Comparison of ENCODE assay signal across 17 cellular contexts in the genomic region with DNA sequence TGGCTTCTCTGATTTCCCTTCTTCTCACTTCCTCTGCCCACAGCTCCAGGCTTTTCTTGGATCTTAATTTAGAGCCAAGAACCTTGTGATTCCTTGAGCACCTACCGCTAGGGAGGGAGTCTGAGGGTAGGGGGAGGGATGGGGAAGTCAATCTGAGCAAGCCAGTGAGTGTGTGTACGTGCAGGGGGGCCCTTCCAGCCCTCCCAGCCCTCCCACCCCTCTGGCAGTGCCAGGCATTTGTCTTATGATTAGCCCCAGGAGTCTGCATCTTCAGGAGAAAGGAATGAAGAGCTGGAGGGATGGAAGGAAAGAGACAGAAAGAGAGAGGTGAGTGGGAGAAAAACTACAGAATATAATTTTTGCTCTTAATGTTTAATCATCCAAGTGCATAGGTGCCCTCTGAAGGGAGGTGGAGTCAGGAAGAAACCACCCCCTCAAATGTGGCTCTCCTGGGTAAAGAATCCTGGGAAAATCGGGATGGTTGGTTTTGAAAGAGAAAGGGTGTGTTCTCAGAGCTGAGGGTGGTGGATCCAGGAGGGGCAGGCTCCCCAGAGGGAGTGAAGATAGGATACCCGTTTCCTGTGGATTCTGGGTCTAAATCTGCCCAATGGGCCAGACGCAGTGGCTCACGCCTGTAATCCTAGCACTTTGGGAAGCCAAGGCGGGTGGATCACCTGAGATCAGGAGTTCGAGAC. TPM values are rescaled to one million over a fixed set of nuclear protein-coding genes. Genes with fewer than 3 reads are reported as not detected.
A peak's percentile ranks its signal among the peaks of the same experiment; 100 is the strongest.
DNase-seq lines count a peak whose midpoint lies in the region; ATAC-seq and TF ChIP-seq lines count a peak whose summit lies in the region.
"Had no signal": no experiment of that assay in that cellular context is flagged by ENCODE, and none has a peak within 500 bp of the region (broad histone marks: within the 10 kb centered on the region; RNA-seq: fewer than 3 reads in every experiment).

No MANE protein-coding gene starts in this region.

- peak; percentile 41 for DNase-seq in activated effector memory CD4-positive, alpha-beta T cell treated with anti-CD3 and anti-CD28 coated beads, Interleukin-2, amount 50 U/mL, for 16 hours
- DNase-seq in activated effector memory CD4-positive, alpha-beta T cell treated with Interleukin-2 at 50 U/mL for 16 hours: no peak
- DNase-seq in T-cell: no peak
- no peak for DNase-seq in mesothelial cell of epicardium (ENCODE audit: low spot score in 2 of 2, unreplicated experiment in 2 of 2)
- no peak for DNase-seq in type B pancreatic cell (ENCODE audit: extremely low spot score, unreplicated experiment)
- DNase-seq in T-helper 2 cell: no peak
- DNase-seq in NCI-H774 (lab: John Stamatoyannopoulos, UW): no peak
- DNase-seq in stimulated activated CD4-positive, alpha-beta T cell treated with anti-CD3 and anti-CD28 coated beads, Interleukin-4, amount 100 ng/mL, for 24 hours: no peak
- DNase-seq: NK-92 treated with Interleukin-12 subunit alpha and Interleukin-12 subunit beta, amount 100 ng/mL, for 24 hours; stimulated activated CD4-positive, alpha-beta T cell treated with anti-CD3 and anti-CD28 coated beads, Interleukin-12 subunit alpha, Interleukin-12 subunit beta, amount 100 ng/mL, for 4 hours; upper lobe of left lung had no signal

- H3K4me3 Mint-ChIP-seq in T-cell (peak overlapping the region; percentile 31 to 80 (median 72)), mesothelial cell of epicardium (peak overlapping the region; percentile 67), type B pancreatic cell (peak overlapping the region; percentile 84)

- H3K27me3 Mint-ChIP-seq in T-cell (peaks cover 28 to 40% of the 10 kb centered on the region in 2 donors), mesothelial cell of epicardium (ENCODE audit: low read depth) (peaks cover 85% of the 10 kb centered on the region), type B pancreatic cell (peaks cover 74% of the 10 kb centered on the region)

- CTCF ChIA-PET in T-cell (lab: Charles Lee): interaction anchor here in 1 of 2 donors (0.6 to 1.2 kb wide), 3 partner anchors 9 to 374 kb away, joined by 3 to 6 read pairs (median 3); a partner anchor contains a TSS

- no peak for TF ChIP-seq CTCF in mesothelial cell of epicardium (IDR thresholded peaks at IDR 0.05; ENCODE audit: unreplicated experiment)
- no peak for TF ChIP-seq CTCF in type B pancreatic cell (conservative IDR thresholded peaks at IDR 0.05)

- no peaks in the 10 kb centered on the region for H3K9me3 Mint-ChIP-seq in T-cell
- H3K9me3 Mint-ChIP-seq in mesothelial cell of epicardium: no peaks in the 10 kb centered on the region
- no peaks in the 10 kb centered on the region for H3K9me3 Mint-ChIP-seq in type B pancreatic cell
- H3K9me3 Mint-ChIP-seq: stimulated activated naive CD8-positive, alpha-beta T cell treated with anti-CD3 and anti-CD28 coated beads, Interleukin-15, Interleukin-2, amounts not matched to agents 100 ng/mL and 50 ng/mL, for 24 hours had no signal

- H3K36me3 Mint-ChIP-seq in T-cell: no peaks in the 10 kb centered on the region
- no peaks in the 10 kb centered on the region for H3K36me3 Mint-ChIP-seq in mesothelial cell of epicardium
- peaks cover 14% of the 10 kb centered on the region for H3K36me3 Mint-ChIP-seq in type B pancreatic cell

- no peak for ATAC-seq in T-cell (replicated peaks in 1 of 4)
- ATAC-seq: gastroesophageal sphincter had no signal

- H3K4me1 Mint-ChIP-seq in T-cell (peaks cover 18 to 42% (median 20%) of the 10 kb centered on the region in 3 donors), mesothelial cell of epicardium (peaks cover 17% of the 10 kb centered on the region), type B pancreatic cell (ENCODE audit: unreplicated experiment) (peaks cover 6% of the 10 kb centered on the region)

- POLR2A ChIA-PET in T-cell (lab: Charles Lee): no interaction called here

- H3K27ac Mint-ChIP-seq in T-cell (no peak overlapping the region), mesothelial cell of epicardium (no peak overlapping the region), type B pancreatic cell (no peak overlapping the region)

RNA-seq across cellular contexts. Expression of a gene that starts 2.1 kb away (rescaled TPM):
- total RNA-seq in T-cell (1 to 10 TPM in 3 of 5 donors, under 1 TPM in 1, not detected in 1; 0.88 to 2.5 (median 2.4) TPM), mesothelial cell of epicardium (3.7 to 6.0 TPM (median 3.9 TPM) in 3 replicates), type B pancreatic cell (ENCODE audit: low replicate concordance) (0.95 and 3.9 TPM in 2 replicates)
- total RNA-seq: liver, myocyte, pulmonary artery endothelial cell had no signal

RNA-seq across cellular contexts. Expression of a gene that starts 9.3 kb away (rescaled TPM):
- total RNA-seq in T-cell (10 to 100 TPM; 68.6 to 82.9 (median 79.4) TPM), mesothelial cell of epicardium (94.9 to 101 TPM (median 96.3 TPM) in 3 replicates), type B pancreatic cell (ENCODE audit: low replicate concordance) (78.3 and 127 TPM in 2 replicates)

RNA-seq across cellular contexts. Expression of a gene that starts 25.3 kb away (rescaled TPM):
- total RNA-seq in T-cell: 10 to 100 TPM; 18.5 to 33.1 (median 31.8) TPM
- total RNA-seq in mesothelial cell of epicardium: 34.1 to 37.6 TPM (median 34.8 TPM) in 3 replicates
- total RNA-seq in type B pancreatic cell (ENCODE audit: low replicate concordance): 35.4 and 94.5 TPM in 2 replicates

RNA-seq across cellular contexts. Expression of a gene that starts 35.6 kb away (rescaled TPM):
- total RNA-seq in T-cell (10 to 100 TPM; 34.0 to 71.3 (median 64.5) TPM), mesothelial cell of epicardium (63.5 to 69.0 TPM (median 64.2 TPM) in 3 replicates), type B pancreatic cell (ENCODE audit: low replicate concordance) (58.1 and 102 TPM in 2 replicates)

RNA-seq across cellular contexts. Expression of a gene that starts 51.3 kb away (rescaled TPM):
- total RNA-seq in T-cell (10 to 100 TPM in 1 of 5 donors, 1 to 10 TPM in 4; 2.4 to 11.1 (median 6.5) TPM), mesothelial cell of epicardium (2.7 to 3.7 TPM (median 3.5 TPM) in 3 replicates), type B pancreatic cell (ENCODE audit: low replicate concordance) (3.9 and 7.1 TPM in 2 replicates)
- total RNA-seq: M059J had no signal
